Comparison of ENCODE assay signal across 1 cellular context in genomic region chr17:46074540-46074939, GRCh38.
A peak's percentile ranks its signal among the peaks of the same experiment; 100 is the strongest.
TF ChIP-seq lines count a peak whose summit lies in the region.

No MANE protein-coding gene starts in this region.

TF ChIP-seq in HEK293, 187 proteins besides CTCF, POLR2A, EP300 and RAD21 (continued from another document and continues in another):
- TF ChIP-seq, protein P1, sequence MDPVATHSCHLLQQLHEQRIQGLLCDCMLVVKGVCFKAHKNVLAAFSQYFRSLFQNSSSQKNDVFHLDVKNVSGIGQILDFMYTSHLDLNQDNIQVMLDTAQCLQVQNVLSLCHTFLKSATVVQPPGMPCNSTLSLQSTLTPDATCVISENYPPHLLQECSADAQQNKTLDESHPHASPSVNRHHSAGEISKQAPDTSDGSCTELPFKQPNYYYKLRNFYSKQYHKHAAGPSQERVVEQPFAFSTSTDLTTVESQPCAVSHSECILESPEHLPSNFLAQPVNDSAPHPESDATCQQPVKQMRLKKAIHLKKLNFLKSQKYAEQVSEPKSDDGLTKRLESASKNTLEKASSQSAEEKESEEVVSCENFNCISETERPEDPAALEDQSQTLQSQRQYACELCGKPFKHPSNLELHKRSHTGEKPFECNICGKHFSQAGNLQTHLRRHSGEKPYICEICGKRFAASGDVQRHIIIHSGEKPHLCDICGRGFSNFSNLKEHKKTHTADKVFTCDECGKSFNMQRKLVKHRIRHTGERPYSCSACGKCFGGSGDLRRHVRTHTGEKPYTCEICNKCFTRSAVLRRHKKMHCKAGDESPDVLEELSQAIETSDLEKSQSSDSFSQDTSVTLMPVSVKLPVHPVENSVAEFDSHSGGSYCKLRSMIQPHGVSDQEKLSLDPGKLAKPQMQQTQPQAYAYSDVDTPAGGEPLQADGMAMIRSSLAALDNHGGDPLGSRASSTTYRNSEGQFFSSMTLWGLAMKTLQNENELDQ (tag by site-specific recombination; IDR thresholded peaks at IDR 0.05; ENCODE audit: low read depth): no peak
- TF ChIP-seq RBAK (tag by site-specific recombination; IDR thresholded peaks at IDR 0.05): 0 out of 2 replicates have a peak, but pooled peaks have one; percentile 55
- peak; percentile 95 for TF ChIP-seq ZNF202 (tag by site-specific recombination; IDR thresholded peaks at IDR 0.05; ENCODE audit: borderline replicate concordance)
- TF ChIP-seq TSHZ1 (tag by site-specific recombination; IDR thresholded peaks at IDR 0.05; ENCODE audit: borderline replicate concordance): peak; percentile 43; the same call in 1 of the 2 replicates
- TF ChIP-seq ZNF223 (tag by site-specific recombination; IDR thresholded peaks at IDR 0.05): 0 out of 2 replicates have a peak, but pooled peaks have one; percentile 53
- TF ChIP-seq ZNF571 (tag by site-specific recombination; IDR thresholded peaks at IDR 0.05): no peak
- TF ChIP-seq ZNF155 (tag by site-specific recombination; IDR thresholded peaks at IDR 0.05): no peak
- TF ChIP-seq ZBTB1 (tag by site-specific recombination; IDR thresholded peaks at IDR 0.05): 0 out of 2 replicates have a peak, but pooled peaks have one; percentile 63
- TF ChIP-seq ZNF629 (tag by site-specific recombination; IDR thresholded peaks at IDR 0.05): peak; percentile 68
- 0 out of 2 replicates have a peak, but pooled peaks have one; percentile 16 for TF ChIP-seq GLIS1 (tag by site-specific recombination; IDR thresholded peaks at IDR 0.05)
- peak; percentile 88; the same call in 1 of the 2 replicates for TF ChIP-seq AEBP2 (tag by site-specific recombination; IDR thresholded peaks at IDR 0.05; ENCODE audit: borderline replicate concordance)
- TF ChIP-seq ZNF121 (tag by site-specific recombination; IDR thresholded peaks at IDR 0.05): peak; percentile 16; the same call in 1 of the 2 replicates
- TF ChIP-seq SCRT2 (tag by site-specific recombination; IDR thresholded peaks at IDR 0.05): no peak
- peak; percentile 87 for TF ChIP-seq ZNF555 (tag by site-specific recombination; conservative IDR thresholded peaks at IDR 0.05)
- TF ChIP-seq ZNF292 (tag by site-specific recombination; IDR thresholded peaks at IDR 0.05; ENCODE audit: borderline replicate concordance, low read depth): peak; percentile 88; the same call in 1 of the 2 replicates
- TF ChIP-seq ZNF529 (tag by site-specific recombination; IDR thresholded peaks at IDR 0.05; ENCODE audit: insufficient replicate concordance): peak; percentile 48
- TF ChIP-seq ZNF214 (tag by site-specific recombination; IDR thresholded peaks at IDR 0.05; ENCODE audit: borderline replicate concordance): peak; percentile 15; the same call in 1 of the 2 replicates
- TF ChIP-seq ZNF423 (tag by site-specific recombination; IDR thresholded peaks at IDR 0.05): no peak
- TF ChIP-seq KLF9 (tag by site-specific recombination; IDR thresholded peaks at IDR 0.05; ENCODE audit: low read depth): no peak
- TF ChIP-seq GFI1B (tag by site-specific recombination; IDR thresholded peaks at IDR 0.05): peak; percentile 33; the same call in 1 of the 2 replicates
- TF ChIP-seq, protein P2, sequence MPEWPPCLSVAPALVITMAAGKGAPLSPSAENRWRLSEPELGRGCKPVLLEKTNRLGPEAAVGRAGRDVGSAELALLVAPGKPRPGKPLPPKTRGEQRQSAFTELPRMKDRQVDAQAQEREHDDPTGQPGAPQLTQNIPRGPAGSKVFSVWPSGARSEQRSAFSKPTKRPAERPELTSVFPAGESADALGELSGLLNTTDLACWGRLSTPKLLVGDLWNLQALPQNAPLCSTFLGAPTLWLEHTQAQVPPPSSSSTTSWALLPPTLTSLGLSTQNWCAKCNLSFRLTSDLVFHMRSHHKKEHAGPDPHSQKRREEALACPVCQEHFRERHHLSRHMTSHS (tag by site-specific recombination; IDR thresholded peaks at IDR 0.05): no peak
- TF ChIP-seq, protein P3, sequence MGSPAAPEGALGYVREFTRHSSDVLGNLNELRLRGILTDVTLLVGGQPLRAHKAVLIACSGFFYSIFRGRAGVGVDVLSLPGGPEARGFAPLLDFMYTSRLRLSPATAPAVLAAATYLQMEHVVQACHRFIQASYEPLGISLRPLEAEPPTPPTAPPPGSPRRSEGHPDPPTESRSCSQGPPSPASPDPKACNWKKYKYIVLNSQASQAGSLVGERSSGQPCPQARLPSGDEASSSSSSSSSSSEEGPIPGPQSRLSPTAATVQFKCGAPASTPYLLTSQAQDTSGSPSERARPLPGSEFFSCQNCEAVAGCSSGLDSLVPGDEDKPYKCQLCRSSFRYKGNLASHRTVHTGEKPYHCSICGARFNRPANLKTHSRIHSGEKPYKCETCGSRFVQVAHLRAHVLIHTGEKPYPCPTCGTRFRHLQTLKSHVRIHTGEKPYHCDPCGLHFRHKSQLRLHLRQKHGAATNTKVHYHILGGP (tag by site-specific recombination; IDR thresholded peaks at IDR 0.05): no peak
- peak; percentile 83 for TF ChIP-seq ZNF664 (tag by site-specific recombination; IDR thresholded peaks at IDR 0.05)
- peak; percentile 44; the same call in 1 of the 2 replicates for TF ChIP-seq MYNN (tag by site-specific recombination; IDR thresholded peaks at IDR 0.05; ENCODE audit: borderline replicate concordance)
- TF ChIP-seq ZSCAN5A (tag by site-specific recombination; IDR thresholded peaks at IDR 0.05): no peak
- peak; percentile 73 for TF ChIP-seq ZNF510 (tag by site-specific recombination; IDR thresholded peaks at IDR 0.05; ENCODE audit: insufficient replicate concordance)
- TF ChIP-seq ZNF514 (tag by site-specific recombination; IDR thresholded peaks at IDR 0.05): 0 out of 2 replicates have a peak, but pooled peaks have one; percentile 30
- no peak for TF ChIP-seq ZNF132 (tag by site-specific recombination; IDR thresholded peaks at IDR 0.05; ENCODE audit: borderline replicate concordance)
- peak; percentile 85 for TF ChIP-seq ZNF433 (tag by site-specific recombination; IDR thresholded peaks at IDR 0.05; ENCODE audit: low read depth)
- TF ChIP-seq, protein P4, sequence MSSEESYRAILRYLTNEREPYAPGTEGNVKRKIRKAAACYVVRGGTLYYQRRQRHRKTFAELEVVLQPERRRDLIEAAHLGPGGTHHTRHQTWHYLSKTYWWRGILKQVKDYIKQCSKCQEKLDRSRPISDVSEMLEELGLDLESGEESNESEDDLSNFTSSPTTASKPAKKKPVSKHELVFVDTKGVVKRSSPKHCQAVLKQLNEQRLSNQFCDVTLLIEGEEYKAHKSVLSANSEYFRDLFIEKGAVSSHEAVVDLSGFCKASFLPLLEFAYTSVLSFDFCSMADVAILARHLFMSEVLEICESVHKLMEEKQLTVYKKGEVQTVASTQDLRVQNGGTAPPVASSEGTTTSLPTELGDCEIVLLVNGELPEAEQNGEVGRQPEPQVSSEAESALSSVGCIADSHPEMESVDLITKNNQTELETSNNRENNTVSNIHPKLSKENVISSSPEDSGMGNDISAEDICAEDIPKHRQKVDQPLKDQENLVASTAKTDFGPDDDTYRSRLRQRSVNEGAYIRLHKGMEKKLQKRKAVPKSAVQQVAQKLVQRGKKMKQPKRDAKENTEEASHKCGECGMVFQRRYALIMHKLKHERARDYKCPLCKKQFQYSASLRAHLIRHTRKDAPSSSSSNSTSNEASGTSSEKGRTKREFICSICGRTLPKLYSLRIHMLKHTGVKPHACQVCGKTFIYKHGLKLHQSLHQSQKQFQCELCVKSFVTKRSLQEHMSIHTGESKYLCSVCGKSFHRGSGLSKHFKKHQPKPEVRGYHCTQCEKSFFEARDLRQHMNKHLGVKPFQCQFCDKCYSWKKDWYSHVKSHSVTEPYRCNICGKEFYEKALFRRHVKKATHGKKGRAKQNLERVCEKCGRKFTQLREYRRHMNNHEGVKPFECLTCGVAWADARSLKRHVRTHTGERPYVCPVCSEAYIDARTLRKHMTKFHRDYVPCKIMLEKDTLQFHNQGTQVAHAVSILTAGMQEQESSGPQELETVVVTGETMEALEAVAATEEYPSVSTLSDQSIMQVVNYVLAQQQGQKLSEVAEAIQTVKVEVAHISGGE (tag by site-specific recombination; conservative IDR thresholded peaks at IDR 0.05; ENCODE audit: low read depth): peak; percentile 82
- TF ChIP-seq ZNF768 (tag by site-specific recombination; IDR thresholded peaks at IDR 0.05): no peak
- TF ChIP-seq ZNF184 (tag by site-specific recombination; IDR thresholded peaks at IDR 0.05): no peak
- no peak for TF ChIP-seq ZNF311 (tag by site-specific recombination; IDR thresholded peaks at IDR 0.05; ENCODE audit: borderline replicate concordance)
- peak; percentile 85 for TF ChIP-seq ZNF558 (tag by site-specific recombination; IDR thresholded peaks at IDR 0.05)
- TF ChIP-seq ZXDB (tag by site-specific recombination; IDR thresholded peaks at IDR 0.05): peak; percentile 79
- peak; percentile 73 for TF ChIP-seq ZBTB8A (tag by site-specific recombination; IDR thresholded peaks at IDR 0.05)
- TF ChIP-seq ZNF266 (tag by site-specific recombination; IDR thresholded peaks at IDR 0.05; ENCODE audit: low read depth): peak; percentile 94
- no peak for TF ChIP-seq ZNF37A (tag by site-specific recombination; IDR thresholded peaks at IDR 0.05)
- no peak for TF ChIP-seq ZNF324 (tag by site-specific recombination; IDR thresholded peaks at IDR 0.05)
- peak; percentile 91 for TF ChIP-seq ZNF426 (tag by site-specific recombination; IDR thresholded peaks at IDR 0.05)
- TF ChIP-seq, protein P5, sequence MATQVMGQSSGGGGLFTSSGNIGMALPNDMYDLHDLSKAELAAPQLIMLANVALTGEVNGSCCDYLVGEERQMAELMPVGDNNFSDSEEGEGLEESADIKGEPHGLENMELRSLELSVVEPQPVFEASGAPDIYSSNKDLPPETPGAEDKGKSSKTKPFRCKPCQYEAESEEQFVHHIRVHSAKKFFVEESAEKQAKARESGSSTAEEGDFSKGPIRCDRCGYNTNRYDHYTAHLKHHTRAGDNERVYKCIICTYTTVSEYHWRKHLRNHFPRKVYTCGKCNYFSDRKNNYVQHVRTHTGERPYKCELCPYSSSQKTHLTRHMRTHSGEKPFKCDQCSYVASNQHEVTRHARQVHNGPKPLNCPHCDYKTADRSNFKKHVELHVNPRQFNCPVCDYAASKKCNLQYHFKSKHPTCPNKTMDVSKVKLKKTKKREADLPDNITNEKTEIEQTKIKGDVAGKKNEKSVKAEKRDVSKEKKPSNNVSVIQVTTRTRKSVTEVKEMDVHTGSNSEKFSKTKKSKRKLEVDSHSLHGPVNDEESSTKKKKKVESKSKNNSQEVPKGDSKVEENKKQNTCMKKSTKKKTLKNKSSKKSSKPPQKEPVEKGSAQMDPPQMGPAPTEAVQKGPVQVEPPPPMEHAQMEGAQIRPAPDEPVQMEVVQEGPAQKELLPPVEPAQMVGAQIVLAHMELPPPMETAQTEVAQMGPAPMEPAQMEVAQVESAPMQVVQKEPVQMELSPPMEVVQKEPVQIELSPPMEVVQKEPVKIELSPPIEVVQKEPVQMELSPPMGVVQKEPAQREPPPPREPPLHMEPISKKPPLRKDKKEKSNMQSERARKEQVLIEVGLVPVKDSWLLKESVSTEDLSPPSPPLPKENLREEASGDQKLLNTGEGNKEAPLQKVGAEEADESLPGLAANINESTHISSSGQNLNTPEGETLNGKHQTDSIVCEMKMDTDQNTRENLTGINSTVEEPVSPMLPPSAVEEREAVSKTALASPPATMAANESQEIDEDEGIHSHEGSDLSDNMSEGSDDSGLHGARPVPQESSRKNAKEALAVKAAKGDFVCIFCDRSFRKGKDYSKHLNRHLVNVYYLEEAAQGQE (tag by site-specific recombination; IDR thresholded peaks at IDR 0.05): peak; percentile 73
- TF ChIP-seq ZNF239 (tag by site-specific recombination; IDR thresholded peaks at IDR 0.05): no peak
- TF ChIP-seq ZNF174 (tag by site-specific recombination; IDR thresholded peaks at IDR 0.05): no peak
- no peak for TF ChIP-seq KLF16 (tag by site-specific recombination; IDR thresholded peaks at IDR 0.05)
- 0 out of 2 replicates have a peak, but pooled peaks have one; percentile 15 for TF ChIP-seq SP3 (tag by site-specific recombination; IDR thresholded peaks at IDR 0.05)
- TF ChIP-seq ZNF501 (tag by site-specific recombination; IDR thresholded peaks at IDR 0.05): peak; percentile 70; the same call in 1 of the 2 replicates
- no peak for TF ChIP-seq ZNF660 (tag by site-specific recombination; IDR thresholded peaks at IDR 0.05)
- no peak for TF ChIP-seq ZIC2 (tag by site-specific recombination; IDR thresholded peaks at IDR 0.05)
